In the genomic region with DNA sequence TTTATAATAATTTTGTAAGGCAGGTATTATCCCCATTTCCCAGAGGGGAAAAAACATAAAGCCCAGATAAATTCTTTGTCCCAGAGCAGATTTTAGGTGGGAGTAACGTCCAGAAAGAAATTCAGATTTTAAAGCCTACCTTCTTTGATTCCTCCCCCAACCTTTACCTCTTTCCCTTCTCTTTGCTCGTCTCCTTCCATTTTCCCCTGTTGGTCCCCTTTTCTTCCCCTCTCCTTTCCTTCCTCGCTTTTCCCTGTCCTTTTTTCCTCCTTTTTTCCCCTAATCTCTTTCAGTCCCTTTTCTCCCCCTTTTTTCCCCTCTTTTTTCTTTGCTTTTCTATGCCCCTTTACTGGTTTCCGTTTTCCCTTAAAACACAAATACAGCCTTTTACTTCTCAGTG, we compare ENCODE assay signal across 34 cellular contexts.
"Had no signal": no experiment of that assay in that cellular context is flagged by ENCODE, and none has a peak within 500 bp of the region (broad histone marks: within the 10 kb centered on the region; RNA-seq: fewer than 3 reads in every experiment).

No MANE protein-coding gene starts in this region.

- H3K27me3 Mint-ChIP-seq: activated B cell treated with CpG ODN at 0.5 μM for 24 hours; activated CD4-positive, alpha-beta T cell treated with anti-CD3 and anti-CD28 coated beads, Interleukin-2, amount 10 ng/mL, durations not matched to agents 24 days and 14 days; activated naive CD8-positive, alpha-beta T cell treated with anti-CD3 and anti-CD28 coated beads for 36 hours had no signal

- H3K4me1 ChIP-seq: adrenal gland, body of pancreas, breast epithelium had no signal

- FAIRE-seq: astrocyte, TTC549 had no signal

- DNase-seq: activated B cell treated with CpG ODN at 0.5 μM for 24 hours; activated CD4-positive, alpha-beta memory T cell treated with anti-CD3 and anti-CD28 coated beads for 36 hours; activated CD4-positive, alpha-beta T cell treated with anti-CD3 and anti-CD28 coated beads for 4 hours; activated CD4-positive, alpha-beta T cell treated with anti-CD3 and anti-CD28 coated beads, Interleukin-2, amount 10 ng/mL, durations not matched to agents 24 days and 14 days; activated CD4-positive, alpha-beta T cell treated with anti-CD3 and anti-CD28 coated beads, Interleukin-2, amount 50 U/mL, for 1 hour; activated CD4-positive, alpha-beta T cell treated with anti-CD3 and anti-CD28 coated beads, Interleukin-2, amount 50 U/mL, for 4 hours; activated CD4-positive, CD25-positive, alpha-beta regulatory T cell treated with anti-CD3 and anti-CD28 coated beads, Interleukin-2, amount 50 U/mL, for 72 hours; activated CD8-positive, alpha-beta memory T cell treated with anti-CD3 and anti-CD28 coated beads, Interleukin-2, amount 50 U/mL, for 4 hours; activated CD8-positive, alpha-beta T cell treated with anti-CD3 and anti-CD28 coated beads for 36 hours; activated effector memory CD4-positive, alpha-beta T cell treated with anti-CD3 and anti-CD28 coated beads, Interleukin-2, amount 50 U/mL, for 16 hours; activated gamma-delta T cell treated with Interleukin-2 at 50 U/mL for 16 hours; activated naive CD4-positive, alpha-beta T cell; activated naive CD4-positive, alpha-beta T cell treated with anti-CD3 and anti-CD28 coated beads for 36 hours; activated naive CD4-positive, alpha-beta T cell treated with anti-CD3 and anti-CD28 coated beads, Interleukin-2, amount 50 U/mL, for 16 hours; activated naive CD8-positive, alpha-beta T cell treated with anti-CD3 and anti-CD28 coated beads for 36 hours; activated T-cell treated with anti-CD3 and anti-CD28 coated beads for 4 hours; activated T-cell treated with anti-CD3 and anti-CD28 coated beads, Interleukin-2, amount 50 U/mL, for 1 hour; activated T-cell treated with anti-CD3 and anti-CD28 coated beads, Interleukin-2, amount 50 U/mL, for 4 hours; activated T-cell treated with anti-CD3 and anti-CD28 coated beads, Interleukin-2, amount 50 U/mL, for 72 hours; adrenal gland; amniotic stem cell; aorta; body of pancreas; brain microvascular endothelial cell; central memory CD4-positive, alpha-beta T cell; T-cell; T-helper 17 cell had no signal

- H3K9me3 ChIP-seq: adrenal gland, body of pancreas, breast epithelium had no signal

- H3K27me3 ChIP-seq: adrenal gland, body of pancreas, brain microvascular endothelial cell, breast epithelium had no signal

- H3K36me3 Mint-ChIP-seq: activated CD4-positive, alpha-beta memory T cell treated with anti-CD3 and anti-CD28 coated beads for 36 hours; activated naive CD4-positive, alpha-beta T cell treated with anti-CD3 and anti-CD28 coated beads, Interleukin-2, amount 50 U/mL, for 72 hours; activated naive CD8-positive, alpha-beta T cell treated with anti-CD3 and anti-CD28 coated beads for 36 hours; T-cell had no signal

- H3K4me3 ChIP-seq: adrenal gland, body of pancreas, breast epithelium had no signal

- H3K4me1 Mint-ChIP-seq: activated B cell treated with CpG ODN at 0.5 μM for 24 hours; activated CD4-positive, alpha-beta T cell treated with anti-CD3 and anti-CD28 coated beads, Interleukin-2, amount 10 ng/mL, durations not matched to agents 24 days and 14 days; activated naive CD8-positive, alpha-beta T cell treated with anti-CD3 and anti-CD28 coated beads for 36 hours; activated T-helper 17 cell treated with anti-CD3 and anti-CD28 coated beads, Interleukin-2, amount 50 U/mL, for 72 hours; T-cell; T-helper 17 cell had no signal

- H3K27ac ChIP-seq: adrenal gland, body of pancreas, brain microvascular endothelial cell, breast epithelium, VCaP had no signal

- ATAC-seq: activated CD8-positive, alpha-beta T cell treated with anti-CD3 and anti-CD28 coated beads for 36 hours; activated naive CD4-positive, alpha-beta T cell treated with anti-CD3 and anti-CD28 coated beads, Interleukin-2, amount 50 U/mL, for 72 hours; activated T-cell treated with anti-CD3 and anti-CD28 coated beads, Interleukin-2, amount 50 U/mL, for 4 hours; activated T-cell treated with anti-CD3 and anti-CD28 coated beads, Interleukin-2, amount 50 U/mL, for 72 hours; activated T-helper 17 cell treated with anti-CD3 and anti-CD28 coated beads, Interleukin-2, amount 50 U/mL, for 72 hours; body of pancreas; T-cell; T-helper 17 cell had no signal

- H3K27ac Mint-ChIP-seq: activated B cell treated with CpG ODN at 0.5 μM for 24 hours; activated CD4-positive, alpha-beta memory T cell treated with anti-CD3 and anti-CD28 coated beads for 36 hours; activated CD4-positive, alpha-beta T cell treated with anti-CD3 and anti-CD28 coated beads, Interleukin-2, amount 10 ng/mL, durations not matched to agents 24 days and 14 days; activated CD8-positive, alpha-beta T cell treated with anti-CD3 and anti-CD28 coated beads for 36 hours; activated naive CD4-positive, alpha-beta T cell treated with anti-CD3 and anti-CD28 coated beads for 36 hours; activated naive CD4-positive, alpha-beta T cell treated with anti-CD3 and anti-CD28 coated beads, Interleukin-2, amount 50 U/mL, for 72 hours; activated naive CD8-positive, alpha-beta T cell treated with anti-CD3 and anti-CD28 coated beads for 36 hours; activated T-cell treated with anti-CD3 and anti-CD28 coated beads, Interleukin-2, amount 50 U/mL, for 72 hours; activated T-helper 1 cell treated with anti-CD3 and anti-CD28 coated beads, Interleukin-12 subunit alpha, Interleukin-12 subunit beta, Interleukin-2, Interleukin-4 antibody, amounts not matched to agents 30 ng/mL and 10 ng/mL and 1 ng/mL, durations not matched to agents 14 hours and 24 hours and 36 hours; activated T-helper 17 cell treated with anti-CD3 and anti-CD28 coated beads, Interleukin-2, amount 50 U/mL, for 72 hours; T-cell; T-helper 17 cell had no signal

- H3K4me3 Mint-ChIP-seq: activated B cell treated with CpG ODN at 0.5 μM for 24 hours; activated CD4-positive, alpha-beta memory T cell treated with anti-CD3 and anti-CD28 coated beads for 36 hours; activated CD4-positive, alpha-beta T cell treated with anti-CD3 and anti-CD28 coated beads, Interleukin-2, amount 10 ng/mL, durations not matched to agents 24 days and 14 days; activated CD8-positive, alpha-beta T cell treated with anti-CD3 and anti-CD28 coated beads for 36 hours; activated naive CD4-positive, alpha-beta T cell treated with anti-CD3 and anti-CD28 coated beads for 36 hours; activated naive CD8-positive, alpha-beta T cell treated with anti-CD3 and anti-CD28 coated beads for 36 hours; activated T-cell treated with anti-CD3 and anti-CD28 coated beads, Interleukin-2, amount 50 U/mL, for 4 hours; activated T-cell treated with anti-CD3 and anti-CD28 coated beads, Interleukin-2, amount 50 U/mL, for 72 hours; activated T-helper 1 cell treated with anti-CD3 and anti-CD28 coated beads, Interleukin-12 subunit alpha, Interleukin-12 subunit beta, Interleukin-2, Interleukin-4 antibody, amounts not matched to agents 30 ng/mL and 10 ng/mL and 1 ng/mL, durations not matched to agents 14 hours and 24 hours and 36 hours; activated T-helper 17 cell treated with anti-CD3 and anti-CD28 coated beads, Interleukin-2, amount 50 U/mL, for 72 hours; T-cell; T-helper 17 cell had no signal

- H3K36me3 ChIP-seq: adrenal gland, brain microvascular endothelial cell, breast epithelium had no signal

- H3K9me3 Mint-ChIP-seq: activated B cell treated with CpG ODN at 0.5 μM for 24 hours; activated CD4-positive, alpha-beta memory T cell treated with anti-CD3 and anti-CD28 coated beads for 36 hours; activated CD4-positive, alpha-beta T cell treated with anti-CD3 and anti-CD28 coated beads, Interleukin-2, amount 10 ng/mL, durations not matched to agents 24 days and 14 days; activated CD8-positive, alpha-beta T cell treated with anti-CD3 and anti-CD28 coated beads for 36 hours; activated naive CD4-positive, alpha-beta T cell treated with anti-CD3 and anti-CD28 coated beads for 36 hours; activated naive CD4-positive, alpha-beta T cell treated with anti-CD3 and anti-CD28 coated beads, Interleukin-2, amount 50 U/mL, for 72 hours; activated naive CD8-positive, alpha-beta T cell treated with anti-CD3 and anti-CD28 coated beads for 36 hours; activated T-cell treated with anti-CD3 and anti-CD28 coated beads, Interleukin-2, amount 50 U/mL, for 4 hours; activated T-cell treated with anti-CD3 and anti-CD28 coated beads, Interleukin-2, amount 50 U/mL, for 72 hours; activated T-helper 1 cell treated with anti-CD3 and anti-CD28 coated beads, Interleukin-12 subunit alpha, Interleukin-12 subunit beta, Interleukin-2, Interleukin-4 antibody, amounts not matched to agents 30 ng/mL and 10 ng/mL and 1 ng/mL, durations not matched to agents 14 hours and 24 hours and 36 hours; activated T-helper 17 cell treated with anti-CD3 and anti-CD28 coated beads, Interleukin-2, amount 50 U/mL, for 72 hours; T-cell had no signal
